In genomic region chr1:68204965-68205630, GRCh38 we compare ENCODE assay signal across 15 cellular contexts. TPM values are rescaled to one million over a fixed set of nuclear protein-coding genes. Genes with fewer than 3 reads are reported as not detected.
A peak's percentile ranks its signal among the peaks of the same experiment; 100 is the strongest.
DNase-seq lines count a peak whose midpoint lies in the region; ATAC-seq and TF ChIP-seq lines count a peak whose summit lies in the region.
"Had no signal": no experiment of that assay in that cellular context is flagged by ENCODE, and none has a peak within 500 bp of the region (broad histone marks: within the 10 kb centered on the region; RNA-seq: fewer than 3 reads in every experiment).

No MANE protein-coding gene starts in this region.

- no peaks in the 10 kb centered on the region for H3K27me3 ChIP-seq in heart left ventricle
- no peaks in the 10 kb centered on the region for H3K27me3 ChIP-seq in foreskin keratinocyte
- H3K27me3 ChIP-seq: MG63 had no signal

- H3K36me3 Mint-ChIP-seq in mesothelial cell of epicardium, result peaks cover 4% of the 10 kb centered on the region
- H3K36me3 Mint-ChIP-seq in type B pancreatic cell, result peaks cover 17% of the 10 kb centered on the region
- peaks cover 0 to 4% of the 10 kb centered on the region in 2 donors for H3K36me3 Mint-ChIP-seq in activated naive CD4-positive, alpha-beta T cell treated with anti-CD3 and anti-CD28 coated beads, Interleukin-2, amount 50 U/mL, for 72 hours

- TF ChIP-seq CTCF in heart left ventricle (IDR thresholded peaks at IDR 0.05) (peak in 3 of 12 donors; percentile 16 to 40 (median 32)), foreskin keratinocyte (conservative IDR thresholded peaks at IDR 0.05) (peak; percentile 18), mesothelial cell of epicardium (IDR thresholded peaks at IDR 0.05; ENCODE audit: unreplicated experiment) (peak; percentile 14), type B pancreatic cell (conservative IDR thresholded peaks at IDR 0.05) (peak; percentile 49)

- no peak overlapping the region for H3K4me3 ChIP-seq in heart left ventricle
- H3K4me3 ChIP-seq: MG63, PC-9 had no signal

- H3K4me1 Mint-ChIP-seq in mesothelial cell of epicardium (peaks cover 69% of the 10 kb centered on the region), type B pancreatic cell (ENCODE audit: unreplicated experiment) (peaks cover 67% of the 10 kb centered on the region)
- H3K4me1 Mint-ChIP-seq: activated CD4-positive, alpha-beta T cell treated with anti-CD3 and anti-CD28 coated beads, Interleukin-2, amount 10 ng/mL, durations not matched to agents 24 days and 14 days had no signal

- DNase-seq in heart left ventricle (peak in 3 of 5 donors; percentile 32 to 60 (median 48)), Right ventricle myocardium inferior (ENCODE audit: missing footprints) (no peak), foreskin keratinocyte (no peak), mesothelial cell of epicardium (ENCODE audit: low spot score in 2 of 2, unreplicated experiment in 2 of 2) (no peak), type B pancreatic cell (ENCODE audit: extremely low spot score, unreplicated experiment) (no peak), posterior cingulate gyrus (no peak), NCI-H82 (lab: John Stamatoyannopoulos, UW) (no peak)
- DNase-seq in activated naive CD4-positive, alpha-beta T cell treated with anti-CD3 and anti-CD28 coated beads, Interleukin-2, amount 50 U/mL, for 72 hours (ENCODE audit: low spot score in 2 of 2), result no peak
- DNase-seq: activated CD4-positive, alpha-beta T cell treated with anti-CD3 and anti-CD28 coated beads, Interleukin-2, amount 10 ng/mL, durations not matched to agents 24 days and 14 days; activated gamma-delta T cell treated with Interleukin-2 at 50 U/mL for 16 hours; MG63; NCI-H187; PC-9; stimulated activated CD4-positive, alpha-beta T cell treated with anti-CD3 and anti-CD28 coated beads, Interleukin-4, amount 100 ng/mL, for 24 hours; substantia nigra had no signal

- no peak for TF ChIP-seq POLR2A in heart left ventricle (IDR thresholded peaks at IDR 0.05)

- no peaks in the 10 kb centered on the region for H3K9me3 ChIP-seq in heart left ventricle
- H3K9me3 ChIP-seq: MG63 had no signal

- H3K27ac ChIP-seq in heart left ventricle, result peak overlapping the region in 11 of 12 donors; percentile 0 to 50 (median 15)
- no peak overlapping the region for H3K27ac ChIP-seq in foreskin keratinocyte
- H3K27ac ChIP-seq: PC-9 had no signal

- no peaks in the 10 kb centered on the region for H3K27me3 Mint-ChIP-seq in mesothelial cell of epicardium (ENCODE audit: low read depth)
- no peaks in the 10 kb centered on the region for H3K27me3 Mint-ChIP-seq in type B pancreatic cell
- H3K27me3 Mint-ChIP-seq: activated CD4-positive, alpha-beta T cell treated with anti-CD3 and anti-CD28 coated beads, Interleukin-2, amount 10 ng/mL, durations not matched to agents 24 days and 14 days had no signal

- ATAC-seq in heart left ventricle (peak in 3 of 4 donors; percentile 61 to 78 (median 70)), Right ventricle myocardium inferior (no peak), foreskin keratinocyte (peak; percentile 37)
- no peak for ATAC-seq in activated naive CD4-positive, alpha-beta T cell treated with anti-CD3 and anti-CD28 coated beads, Interleukin-2, amount 50 U/mL, for 72 hours

- H3K4me3 Mint-ChIP-seq in mesothelial cell of epicardium (no peak overlapping the region), type B pancreatic cell (no peak overlapping the region)
- H3K4me3 Mint-ChIP-seq: activated CD4-positive, alpha-beta T cell treated with anti-CD3 and anti-CD28 coated beads, Interleukin-2, amount 10 ng/mL, durations not matched to agents 24 days and 14 days had no signal

- 21 to 33% (median 30%) methylated on average over 4 of the region's 4 CpGs for WGBS in heart left ventricle, 4 donors

- H3K27ac Mint-ChIP-seq in mesothelial cell of epicardium, result peak overlapping the region; percentile 97
- peak overlapping the region; percentile 3 for H3K27ac Mint-ChIP-seq in type B pancreatic cell
- no peak overlapping the region for H3K27ac Mint-ChIP-seq in activated naive CD4-positive, alpha-beta T cell treated with anti-CD3 and anti-CD28 coated beads, Interleukin-2, amount 50 U/mL, for 72 hours
- H3K27ac Mint-ChIP-seq: activated CD4-positive, alpha-beta T cell treated with anti-CD3 and anti-CD28 coated beads, Interleukin-2, amount 10 ng/mL, durations not matched to agents 24 days and 14 days had no signal

- H3K9me3 Mint-ChIP-seq in mesothelial cell of epicardium (no peaks in the 10 kb centered on the region), type B pancreatic cell (peaks cover 4% of the 10 kb centered on the region)
- H3K9me3 Mint-ChIP-seq in activated naive CD4-positive, alpha-beta T cell treated with anti-CD3 and anti-CD28 coated beads, Interleukin-2, amount 50 U/mL, for 72 hours, result peaks cover 0 to 2% of the 10 kb centered on the region in 2 donors
- H3K9me3 Mint-ChIP-seq: activated CD4-positive, alpha-beta T cell treated with anti-CD3 and anti-CD28 coated beads, Interleukin-2, amount 10 ng/mL, durations not matched to agents 24 days and 14 days had no signal

- H3K4me1 ChIP-seq in heart left ventricle, result peaks cover 3 to 94% (median 50%) of the 10 kb centered on the region in 12 donors
- H3K4me1 ChIP-seq in foreskin keratinocyte, result peaks cover 18% of the 10 kb centered on the region

- intact Hi-C loops in heart left ventricle (cut with DNase I), result no loop called here
- intact Hi-C loops in Right ventricle myocardium inferior (cut with DNase I), result loop anchor here (10.0 kb wide), 1 partner anchor 370 kb away; the partner anchor contains the start of gene GNG12
- intact Hi-C loops in posterior cingulate gyrus (cut with DNase I), result no loop called here

- H3K36me3 ChIP-seq in heart left ventricle, result no peaks in the 10 kb centered on the region
- H3K36me3 ChIP-seq: MG63 had no signal

RNA-seq across cellular contexts. Expression of gene WLS, which starts 27.2 kb away (rescaled TPM):
- total RNA-seq in heart left ventricle (100 to 1,000 TPM in 6 of 9 donors, 10 to 100 TPM in 3; 78.2 to 115 (median 107) TPM), Right ventricle myocardium inferior (97.2 TPM), foreskin keratinocyte (70.4 and 71.0 TPM in 2 replicates), mesothelial cell of epicardium (203 to 225 TPM (median 217 TPM) in 3 replicates), type B pancreatic cell (ENCODE audit: low replicate concordance) (89.1 and 306 TPM in 2 replicates)
- polyA plus RNA-seq in heart left ventricle (10 to 100 TPM; 36.5 to 38.4 TPM), foreskin keratinocyte (48.7 and 52.2 TPM in 2 replicates)
- total RNA-seq in activated naive CD4-positive, alpha-beta T cell treated with anti-CD3 and anti-CD28 coated beads, Interleukin-2, amount 50 U/mL, for 72 hours, result not detected
- total RNA-seq: activated CD4-positive, alpha-beta T cell treated with anti-CD3 and anti-CD28 coated beads, Interleukin-2, amount 10 ng/mL, durations not matched to agents 24 days and 14 days had no signal

Comparison
In these comparisons a context has a peak if more than half of its experiments do, and no peak if none do; other contexts are left out.
1. ATAC-seq: peak in heart left ventricle (3 of 4) and foreskin keratinocyte (single experiment); none in Right ventricle myocardium inferior (single experiment) and activated naive CD4-positive, alpha-beta T cell treated with anti-CD3 and anti-CD28 coated beads, Interleukin-2, amount 50 U/mL, for 72 hours (0 of 2).
2. DNase-seq: peak in heart left ventricle (3 of 5); none in Right ventricle myocardium inferior (single experiment), foreskin keratinocyte (0 of 2), mesothelial cell of epicardium (0 of 2), type B pancreatic cell (single experiment), posterior cingulate gyrus (0 of 10), NCI-H82 (single experiment) and activated naive CD4-positive, alpha-beta T cell treated with anti-CD3 and anti-CD28 coated beads, Interleukin-2, amount 50 U/mL, for 72 hours (0 of 2).
3. H3K27ac Mint-ChIP-seq: peak in mesothelial cell of epicardium (single experiment) and type B pancreatic cell (single experiment); none in activated naive CD4-positive, alpha-beta T cell treated with anti-CD3 and anti-CD28 coated beads, Interleukin-2, amount 50 U/mL, for 72 hours (0 of 2).
4. RNA of gene WLS, which starts 27.2 kb away (total RNA-seq): 89.1 to 306 TPM in type B pancreatic cell, 203 to 225 TPM in mesothelial cell of epicardium, 78.2 to 115 TPM in heart left ventricle, 97.2 TPM in Right ventricle myocardium inferior (single experiment) and 70.4 to 71.0 TPM in foreskin keratinocyte; not detected in activated naive CD4-positive, alpha-beta T cell treated with anti-CD3 and anti-CD28 coated beads, Interleukin-2, amount 50 U/mL, for 72 hours; every median in the first group is over 10 times any median in the second.